1 cellular context compared by ENCODE assay signal in genomic region chr1:41109316-41110263, GRCh38.
TF ChIP-seq lines count a peak whose summit lies in the region.

No MANE protein-coding gene starts in this region.

TF ChIP-seq in HCT116, 20 proteins besides CTCF, POLR2A, EP300 and RAD21 (continued from another document):
- TF ChIP-seq YY1 (IDR thresholded peaks at IDR 0.05; ENCODE audit: extremely low read depth, insufficient replicate concordance, low read depth, low read length): peak; percentile 20
- TF ChIP-seq CBX3 (IDR thresholded peaks at IDR 0.05; ENCODE audit: low read depth): peak; percentile 89
- peak; percentile 98 for TF ChIP-seq CEBPB (IDR thresholded peaks at IDR 0.05; ENCODE audit: low read depth)
- peak; percentile 32; the same call in 1 of the 2 replicates for TF ChIP-seq POLR2AphosphoS5 (IDR thresholded peaks at IDR 0.05; ENCODE audit: low read depth, low read length)
- no peak for TF ChIP-seq ZNF274 (IDR thresholded peaks at IDR 0.05; ENCODE audit: low read depth, low read length)
- TF ChIP-seq TCF7L2 (IDR thresholded peaks at IDR 0.05; ENCODE audit: borderline replicate concordance, extremely low read depth, insufficient read depth, insufficient read length): no peak
- TF ChIP-seq, protein P1, sequence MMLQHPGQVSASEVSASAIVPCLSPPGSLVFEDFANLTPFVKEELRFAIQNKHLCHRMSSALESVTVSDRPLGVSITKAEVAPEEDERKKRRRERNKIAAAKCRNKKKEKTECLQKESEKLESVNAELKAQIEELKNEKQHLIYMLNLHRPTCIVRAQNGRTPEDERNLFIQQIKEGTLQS (IDR thresholded peaks at IDR 0.05): peak; percentile 83
- 0 out of 2 replicates have a peak, but pooled peaks have one; percentile 41 for TF ChIP-seq EGR1 (IDR thresholded peaks at IDR 0.05; ENCODE audit: low read depth)
- no peak for TF ChIP-seq ZBTB33 (IDR thresholded peaks at IDR 0.05; ENCODE audit: extremely low read depth, insufficient replicate concordance, low read length)
